Comparison of ENCODE assay signal across 2 cellular contexts in the genomic region with DNA sequence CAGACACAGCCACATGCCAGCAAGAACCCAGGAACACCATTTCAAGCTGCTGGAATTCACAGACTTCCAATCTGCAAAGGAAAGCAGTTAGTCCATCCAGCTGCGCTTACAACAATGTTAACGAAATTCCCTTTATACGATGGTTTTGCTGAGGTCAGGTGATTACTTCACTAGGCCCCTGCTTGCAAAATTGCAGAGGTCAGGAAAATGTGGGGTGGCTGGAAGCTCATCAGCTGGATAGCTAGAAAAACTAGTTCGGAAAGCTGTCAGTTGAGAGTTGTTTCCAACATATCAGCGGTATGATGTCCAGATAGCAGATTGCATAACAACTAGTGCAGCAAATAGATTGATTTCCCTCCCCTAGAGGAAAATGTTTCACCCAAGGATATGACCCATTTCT.
TF ChIP-seq lines count a peak whose summit lies in the region.

No MANE protein-coding gene starts in this region.

TF ChIP-seq in HepG2, 621 proteins besides CTCF, POLR2A, EP300 and RAD21:
- TF ChIP-seq HMG20B (CRISPR knock-in tag; conservative IDR thresholded peaks at IDR 0.05) (no peak), MAFF (IDR thresholded peaks at IDR 0.05; ENCODE audit: low read depth, low read length) (peak; percentile 47), MAFK (conservative IDR thresholded peaks at IDR 0.05 in 1 of 2, IDR thresholded peaks at IDR 0.05 in 1 of 2; ENCODE audit: low read length in 2 of 2) (peak; percentile 13 to 59; a peak in 3 of 4 replicates)

TF ChIP-seq in H1, 55 proteins besides CTCF, POLR2A, EP300 and RAD21:
- TF ChIP-seq CREB1 (IDR thresholded peaks at IDR 0.05) (no peak), CHD1 (IDR thresholded peaks at IDR 0.05; ENCODE audit: low read depth, low read length) (no peak), BRCA1 (IDR thresholded peaks at IDR 0.05; ENCODE audit: low read depth, low read length) (no peak), BCL11A (IDR thresholded peaks at IDR 0.05; ENCODE audit: low read depth in 2 of 2, low read length in 2 of 2) (no peak), GTF2F1 (IDR thresholded peaks at IDR 0.05; ENCODE audit: borderline replicate concordance, low read depth, low read length) (no peak), SIRT6 (IDR thresholded peaks at IDR 0.05; ENCODE audit: low read length) (no peak), KDM1A (IDR thresholded peaks at IDR 0.05; ENCODE audit: borderline replicate concordance, low read length) (no peak), SP4 (IDR thresholded peaks at IDR 0.05; ENCODE audit: low read length) (no peak), CEBPB (IDR thresholded peaks at IDR 0.05; ENCODE audit: low read depth, low read length) (no peak), MAFK (IDR thresholded peaks at IDR 0.05; ENCODE audit: low read depth, low read length) (no peak), HDAC6 (IDR thresholded peaks at IDR 0.05; ENCODE audit: low read depth, low read length) (no peak), YY1 (IDR thresholded peaks at IDR 0.05; ENCODE audit: low read depth, low read length) (no peak), JUN (IDR thresholded peaks at IDR 0.05; ENCODE audit: low read depth, low read length) (no peak)
- TF ChIP-seq, protein P1, sequence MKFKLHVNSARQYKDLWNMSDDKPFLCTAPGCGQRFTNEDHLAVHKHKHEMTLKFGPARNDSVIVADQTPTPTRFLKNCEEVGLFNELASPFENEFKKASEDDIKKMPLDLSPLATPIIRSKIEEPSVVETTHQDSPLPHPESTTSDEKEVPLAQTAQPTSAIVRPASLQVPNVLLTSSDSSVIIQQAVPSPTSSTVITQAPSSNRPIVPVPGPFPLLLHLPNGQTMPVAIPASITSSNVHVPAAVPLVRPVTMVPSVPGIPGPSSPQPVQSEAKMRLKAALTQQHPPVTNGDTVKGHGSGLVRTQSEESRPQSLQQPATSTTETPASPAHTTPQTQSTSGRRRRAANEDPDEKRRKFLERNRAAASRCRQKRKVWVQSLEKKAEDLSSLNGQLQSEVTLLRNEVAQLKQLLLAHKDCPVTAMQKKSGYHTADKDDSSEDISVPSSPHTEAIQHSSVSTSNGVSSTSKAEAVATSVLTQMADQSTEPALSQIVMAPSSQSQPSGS (IDR thresholded peaks at IDR 0.05; ENCODE audit: low read length) = no peak
- TF ChIP-seq, protein P2, sequence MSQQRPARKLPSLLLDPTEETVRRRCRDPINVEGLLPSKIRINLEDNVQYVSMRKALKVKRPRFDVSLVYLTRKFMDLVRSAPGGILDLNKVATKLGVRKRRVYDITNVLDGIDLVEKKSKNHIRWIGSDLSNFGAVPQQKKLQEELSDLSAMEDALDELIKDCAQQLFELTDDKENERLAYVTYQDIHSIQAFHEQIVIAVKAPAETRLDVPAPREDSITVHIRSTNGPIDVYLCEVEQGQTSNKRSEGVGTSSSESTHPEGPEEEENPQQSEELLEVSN (IDR thresholded peaks at IDR 0.05) = no peak
TF ChIP-seq in H1: peak in this region for 0.
